In the genomic region with DNA sequence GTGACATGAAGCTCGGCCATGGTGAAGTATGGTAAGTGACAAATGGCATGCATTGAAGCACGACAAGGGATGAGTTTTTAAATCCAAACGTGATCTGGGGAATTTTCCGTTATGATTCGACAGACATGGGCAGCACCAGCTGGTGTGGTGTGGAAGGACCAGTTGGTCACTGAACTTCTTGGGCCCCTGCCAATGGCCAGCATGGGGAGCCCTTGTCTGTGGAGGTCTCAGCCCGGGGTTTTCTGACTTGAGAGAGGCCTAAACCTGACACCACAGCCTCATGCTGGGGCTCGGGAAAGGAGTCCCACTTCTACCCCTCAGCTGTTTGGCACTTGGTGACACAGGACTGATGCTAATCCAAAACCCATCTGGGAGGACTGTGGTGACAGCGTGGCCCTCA, we compare ENCODE assay signal across 17 cellular contexts.
"Had no signal": no experiment of that assay in that cellular context is flagged by ENCODE, and none has a peak within 500 bp of the region (broad histone marks: within the 10 kb centered on the region; RNA-seq: fewer than 3 reads in every experiment).

No MANE protein-coding gene starts in this region.

- H3K9me3 Mint-ChIP-seq: activated B cell treated with CpG ODN at 0.5 μM for 24 hours; activated CD4-positive, alpha-beta memory T cell treated with anti-CD3 and anti-CD28 coated beads for 36 hours; effector memory CD8-positive, alpha-beta T cell; neural crest cell; stimulated activated effector memory CD8-positive, alpha-beta T cell treated with anti-CD3 and anti-CD28 coated beads, Interleukin-12 subunit alpha, Interleukin-12 subunit beta, amount 100 ng/mL, for 72 hours; type B pancreatic cell had no signal

- H3K79me2 ChIP-seq: hepatocyte had no signal

- DNase-seq: activated B cell treated with CpG ODN at 0.5 μM for 24 hours; activated CD4-positive, alpha-beta memory T cell treated with anti-CD3 and anti-CD28 coated beads for 36 hours; activated CD4-positive, alpha-beta T cell treated with anti-CD3 and anti-CD28 coated beads for 4 hours; activated CD8-positive, alpha-beta memory T cell treated with anti-CD3 and anti-CD28 coated beads, Interleukin-2, amount 10 ng/mL, durations not matched to agents 7 days and 5 days; effector memory CD8-positive, alpha-beta T cell; left colon; midbrain; psoas muscle; right cardiac atrium; stimulated activated CD4-positive, alpha-beta T cell treated with anti-CD3 and anti-CD28 coated beads, Interleukin-4, amount 100 ng/mL, for 24 hours; stomach had no signal

- H3K27ac Mint-ChIP-seq: activated B cell treated with CpG ODN at 0.5 μM for 24 hours; activated CD4-positive, alpha-beta memory T cell treated with anti-CD3 and anti-CD28 coated beads for 36 hours; activated CD8-positive, alpha-beta memory T cell treated with anti-CD3 and anti-CD28 coated beads, Interleukin-2, amount 10 ng/mL, durations not matched to agents 7 days and 5 days; activated naive CD8-positive, alpha-beta T cell; effector memory CD8-positive, alpha-beta T cell; stimulated activated effector memory CD8-positive, alpha-beta T cell treated with anti-CD3 and anti-CD28 coated beads, Interleukin-12 subunit alpha, Interleukin-12 subunit beta, amount 100 ng/mL, for 72 hours; type B pancreatic cell had no signal

- H3K4me1 ChIP-seq: psoas muscle had no signal

- H3K4me3 Mint-ChIP-seq: activated B cell treated with CpG ODN at 0.5 μM for 24 hours; activated CD4-positive, alpha-beta memory T cell treated with anti-CD3 and anti-CD28 coated beads for 36 hours; activated CD8-positive, alpha-beta memory T cell treated with anti-CD3 and anti-CD28 coated beads, Interleukin-2, amount 10 ng/mL, durations not matched to agents 7 days and 5 days; activated naive CD8-positive, alpha-beta T cell; effector memory CD8-positive, alpha-beta T cell; neural crest cell; stimulated activated effector memory CD8-positive, alpha-beta T cell treated with anti-CD3 and anti-CD28 coated beads, Interleukin-12 subunit alpha, Interleukin-12 subunit beta, amount 100 ng/mL, for 72 hours; type B pancreatic cell had no signal

- H3K4me3 ChIP-seq: hepatocyte, lung, psoas muscle, stomach had no signal

- H3K36me3 Mint-ChIP-seq: activated CD4-positive, alpha-beta memory T cell treated with anti-CD3 and anti-CD28 coated beads for 36 hours; activated CD8-positive, alpha-beta memory T cell treated with anti-CD3 and anti-CD28 coated beads, Interleukin-2, amount 10 ng/mL, durations not matched to agents 7 days and 5 days; stimulated activated effector memory CD8-positive, alpha-beta T cell treated with anti-CD3 and anti-CD28 coated beads, Interleukin-12 subunit alpha, Interleukin-12 subunit beta, amount 100 ng/mL, for 72 hours had no signal

- H3K27me3 ChIP-seq: hepatocyte, stomach had no signal

- H3K27ac ChIP-seq: hepatocyte, psoas muscle, stomach had no signal

- ATAC-seq: activated CD8-positive, alpha-beta memory T cell treated with anti-CD3 and anti-CD28 coated beads, Interleukin-2, amount 10 ng/mL, durations not matched to agents 7 days and 5 days; effector memory CD8-positive, alpha-beta T cell; left colon; psoas muscle; right cardiac atrium; stimulated activated effector memory CD8-positive, alpha-beta T cell treated with anti-CD3 and anti-CD28 coated beads, Interleukin-12 subunit alpha, Interleukin-12 subunit beta, amount 100 ng/mL, for 72 hours had no signal

- H3K4me1 Mint-ChIP-seq: activated CD8-positive, alpha-beta memory T cell treated with anti-CD3 and anti-CD28 coated beads, Interleukin-2, amount 10 ng/mL, durations not matched to agents 7 days and 5 days; neural crest cell had no signal

- H3K9me3 ChIP-seq: psoas muscle, stomach had no signal

- H3K27me3 Mint-ChIP-seq: activated B cell treated with CpG ODN at 0.5 μM for 24 hours; activated CD4-positive, alpha-beta memory T cell treated with anti-CD3 and anti-CD28 coated beads for 36 hours; activated CD8-positive, alpha-beta memory T cell treated with anti-CD3 and anti-CD28 coated beads, Interleukin-2, amount 10 ng/mL, durations not matched to agents 7 days and 5 days; activated naive CD8-positive, alpha-beta T cell; effector memory CD8-positive, alpha-beta T cell; type B pancreatic cell had no signal

- H2AFZ ChIP-seq: hepatocyte had no signal

- H3K4me2 ChIP-seq: hepatocyte had no signal
